9 cellular contexts compared by ENCODE assay signal in genomic region chr2:12856934-12857660, GRCh38.
DNase-seq lines count a peak whose midpoint lies in the region; TF ChIP-seq lines count a peak whose summit lies in the region.
"Had no signal": no experiment of that assay in that cellular context is flagged by ENCODE, and none has a peak within 500 bp of the region (broad histone marks: within the 10 kb centered on the region; RNA-seq: fewer than 3 reads in every experiment).

No MANE protein-coding gene starts in this region.

- H3K27me3 Mint-ChIP-seq in T-helper 1 cell treated with Interleukin-12 subunit alpha and Interleukin-12 subunit beta and Interleukin-4 antibody, amounts not matched to agents 30 μg/mL and 1 μg/mL, for 36 hours (ENCODE audit: low read depth), result peaks cover 5% of the 10 kb centered on the region

- H3K4me3 Mint-ChIP-seq in T-helper 1 cell treated with Interleukin-12 subunit alpha and Interleukin-12 subunit beta and Interleukin-4 antibody, amounts not matched to agents 30 μg/mL and 1 μg/mL, for 36 hours, result no peak overlapping the region

- POLR2A ChIA-PET in AG04449 (lab: Yijun Ruan, JAX), result interaction anchor here (0.6 to 1.3 kb wide), 4 partner anchors 32 to 1311 kb away, joined by 3 to 6 read pairs (median 4); no protein-coding TSS in a partner anchor

- H3K4me1 Mint-ChIP-seq in T-helper 1 cell treated with Interleukin-12 subunit alpha and Interleukin-12 subunit beta and Interleukin-4 antibody, amounts not matched to agents 30 μg/mL and 1 μg/mL, for 36 hours (ENCODE audit: low read depth), result peaks cover 19% of the 10 kb centered on the region

- H2AFZ ChIP-seq in fibroblast of lung (ENCODE audit: low read length) (peak overlapping the region; percentile 36), hepatocyte (no peak overlapping the region)

- 75% methylated on average over 3 of the region's 3 CpGs for WGBS in hepatocyte (ENCODE audit: low lambda C conversion rate, missing lambda C conversion rate)

- H3K9me3 ChIP-seq in fibroblast of lung (ENCODE audit: control insufficient read depth, insufficient read depth, low read depth, low read length) (no peaks in the 10 kb centered on the region), hepatocyte (ENCODE audit: low read depth) (no peaks in the 10 kb centered on the region)

- H3K4me1 ChIP-seq in fibroblast of lung (ENCODE audit: control insufficient read depth, extremely low read depth, insufficient read depth, low read length), result peaks cover 17% of the 10 kb centered on the region
- no peaks in the 10 kb centered on the region for H3K4me1 ChIP-seq in hepatocyte (ENCODE audit: insufficient read depth)

- H3K27ac Mint-ChIP-seq in T-helper 1 cell treated with Interleukin-12 subunit alpha and Interleukin-12 subunit beta and Interleukin-4 antibody, amounts not matched to agents 30 μg/mL and 1 μg/mL, for 36 hours, result peak overlapping the region; percentile 60

- peaks cover 7% of the 10 kb centered on the region for H3K9me3 Mint-ChIP-seq in T-helper 1 cell treated with Interleukin-12 subunit alpha and Interleukin-12 subunit beta and Interleukin-4 antibody, amounts not matched to agents 30 μg/mL and 1 μg/mL, for 36 hours

- DNase-seq in AG04449 (ENCODE audit: low read depth, low spot score), result peak; percentile 58
- DNase-seq in HFF-Myc (ENCODE audit: extremely low read depth, low read depth), result peak; percentile 83
- DNase-seq in fibroblast of lung (ENCODE audit: low read depth in 2 of 2), result peak; percentile 56 to 95
- no peak for DNase-seq in NCI-H2107 treated with DMSO at 0.1 percent for 48 hours (lab: John Stamatoyannopoulos, UW; ENCODE audit: unreplicated experiment)
- no peak for DNase-seq in hepatocyte (ENCODE audit: low spot score)
- DNase-seq in occipital lobe (lab: John Stamatoyannopoulos, UW), result no peak
- DNase-seq in GM20000 (ENCODE audit: low spot score), result no peak

- CTCF ChIA-PET in AG04449 (lab: Yijun Ruan, JAX), result interaction anchor here (0.8 to 1.0 kb wide), 3 partner anchors 10 to 32 kb away, joined by 3 to 5 read pairs (median 4); no protein-coding TSS in a partner anchor

- no peaks in the 10 kb centered on the region for H4K20me1 ChIP-seq in fibroblast of lung (ENCODE audit: control insufficient read depth, extremely low read depth, insufficient read depth, low read length)
- no peaks in the 10 kb centered on the region for H4K20me1 ChIP-seq in hepatocyte (ENCODE audit: insufficient read depth, poor library complexity, severe bottlenecking)

- H3K27ac ChIP-seq in fibroblast of lung (ENCODE audit: insufficient read depth, low read length), result peak overlapping the region; percentile 73
- H3K27ac ChIP-seq in hepatocyte, result no peak overlapping the region
- H3K27ac ChIP-seq: VCaP had no signal

- H3K4me2 ChIP-seq in fibroblast of lung (ENCODE audit: extremely low read depth, insufficient read depth, low read length) (peak overlapping the region; percentile 65), hepatocyte (no peak overlapping the region)

- TF ChIP-seq CTCF in AG04449 (IDR thresholded peaks at IDR 0.05; ENCODE audit: insufficient read depth, low read length, missing control alignments) (no peak), HFF-Myc (IDR thresholded peaks at IDR 0.05; ENCODE audit: low read depth, low read length, missing control alignments) (no peak), fibroblast of lung (conservative IDR thresholded peaks at IDR 0.05 in 1 of 2, IDR thresholded peaks at IDR 0.05 in 1 of 2; ENCODE audit: low read depth in 1 of 2, low read length in 2 of 2) (no peak), hepatocyte (IDR thresholded peaks at IDR 0.05; ENCODE audit: poor library complexity) (no peak), GM20000 (IDR thresholded peaks at IDR 0.05; ENCODE audit: extremely low read depth, missing control alignments) (no peak)

- H3K27me3 ChIP-seq in fibroblast of lung (ENCODE audit: control insufficient read depth, insufficient read depth, low read length) (no peaks in the 10 kb centered on the region), hepatocyte (no peaks in the 10 kb centered on the region)

- H3K36me3 ChIP-seq in fibroblast of lung (ENCODE audit: control insufficient read depth, insufficient read depth, low read length) (no peaks in the 10 kb centered on the region), hepatocyte (replicated peaks; ENCODE audit: insufficient read depth, low read depth) (no peaks in the 10 kb centered on the region)

- H3K9me2 ChIP-seq in hepatocyte (replicated peaks; ENCODE audit: insufficient read depth), result no peaks in the 10 kb centered on the region

- H3K9ac ChIP-seq in fibroblast of lung (ENCODE audit: insufficient read depth, low read length), result no peak overlapping the region

- H3K79me2 ChIP-seq in fibroblast of lung (ENCODE audit: control insufficient read depth, insufficient read depth, low read length) (no peaks in the 10 kb centered on the region), hepatocyte (no peaks in the 10 kb centered on the region)

- peaks cover 9% of the 10 kb centered on the region for H3K36me3 Mint-ChIP-seq in T-helper 1 cell treated with Interleukin-12 subunit alpha and Interleukin-12 subunit beta and Interleukin-4 antibody, amounts not matched to agents 30 μg/mL and 1 μg/mL, for 36 hours (ENCODE audit: low read depth)

- H3K4me3 ChIP-seq in AG04449 (ENCODE audit: low read depth, low read length), result no peak overlapping the region
- H3K4me3 ChIP-seq in HFF-Myc (replicated peaks; ENCODE audit: low read depth, low read length), result no peak overlapping the region
- no peak overlapping the region for H3K4me3 ChIP-seq in fibroblast of lung (replicated peaks in 1 of 4; ENCODE audit: control extremely low read depth in 1 of 4, insufficient read depth in 1 of 4, low read depth in 3 of 4, low read length in 4 of 4)
- no peak overlapping the region for H3K4me3 ChIP-seq in hepatocyte

Comparison
In these comparisons a context has a peak if more than half of its experiments do, and no peak if none do; other contexts are left out.
1. DNase-seq: peak in AG04449 (single experiment), HFF-Myc (single experiment) and fibroblast of lung (2 of 2); none in NCI-H2107 treated with DMSO at 0.1 percent for 48 hours (single experiment), hepatocyte (single experiment), occipital lobe (single experiment) and GM20000 (single experiment).